ENCODE assay signal across 22 cellular contexts in genomic region chr17:8438441-8438840, GRCh38. TPM values are rescaled to one million over a fixed set of nuclear protein-coding genes. Genes with fewer than 3 reads are reported as not detected.
DNase-seq lines count a peak whose midpoint lies in the region; ATAC-seq and TF ChIP-seq lines count a peak whose summit lies in the region.
"Had no signal": no experiment of that assay in that cellular context is flagged by ENCODE, and none has a peak within 500 bp of the region (broad histone marks: within the 10 kb centered on the region; RNA-seq: fewer than 3 reads in every experiment).

No MANE protein-coding gene starts in this region.

- DNase-seq in activated gamma-delta T cell treated with Interleukin-2 at 50 U/mL for 16 hours (peak; percentile 7), activated gamma-delta T cell (lab: John Stamatoyannopoulos, UW) (no peak), smooth muscle cell (lab: John Stamatoyannopoulos, UW; ENCODE audit: unreplicated experiment) (no peak), mucosa of gallbladder (ENCODE audit: low spot score) (no peak), thyroid gland (no peak)
- DNase-seq: ACHN; activated CD4-positive, alpha-beta T cell treated with anti-CD3 and anti-CD28 coated beads, Interleukin-2, amount 50 U/mL, for 1 hour; activated naive CD8-positive, alpha-beta T cell treated with anti-CD3 and anti-CD28 coated beads, Interleukin-2, amount 10 ng/mL, durations not matched to agents 7 days and 5 days; activated T-cell treated with anti-CD3 and anti-CD28 coated beads for 4 hours; C1 segment of cervical spinal cord; cerebellar nuclear complex; left colon; NCI-H1092 treated with DMSO at 0.1 percent for 48 hours; NCI-H187 treated with DMSO at 0.1 percent for 48 hours; NCI-H69; RPMI8226; stimulated activated CD4-positive, alpha-beta T cell treated with anti-CD3 and anti-CD28 coated beads, Interleukin-1b, Interleukin-23, amount 100 ng/mL, for 48 hours had no signal

- peak overlapping the region in 2 of 3 donors; percentile 53 for H3K27ac Mint-ChIP-seq in IgD-negative memory B cell
- no peak overlapping the region for H3K27ac Mint-ChIP-seq in brain
- H3K27ac Mint-ChIP-seq: activated naive CD8-positive, alpha-beta T cell treated with anti-CD3 and anti-CD28 coated beads, Interleukin-2, amount 10 ng/mL, durations not matched to agents 7 days and 5 days had no signal

- WGBS in smooth muscle cell (ENCODE audit: low lambda C conversion rate), result 92% methylated on average over 5 of the region's 5 CpGs
- 89% methylated on average over 5 of the region's 5 CpGs for WGBS in thyroid gland, 2 donors

- H3K4me3 ChIP-seq in smooth muscle cell (peak overlapping the region; percentile 65), thyroid gland (replicated peaks in 1 of 3) (no peak overlapping the region)
- H3K4me3 ChIP-seq: HAP-1 had no signal

- no peaks in the 10 kb centered on the region for H3K9me3 Mint-ChIP-seq in IgD-negative memory B cell
- no peaks in the 10 kb centered on the region for H3K9me3 Mint-ChIP-seq in brain
- H3K9me3 Mint-ChIP-seq: activated naive CD8-positive, alpha-beta T cell treated with anti-CD3 and anti-CD28 coated beads, Interleukin-2, amount 10 ng/mL, durations not matched to agents 7 days and 5 days had no signal

- H3K36me3 Mint-ChIP-seq in IgD-negative memory B cell (no peaks in the 10 kb centered on the region), brain (peaks cover 30% of the 10 kb centered on the region)

- H3K4me2 ChIP-seq in smooth muscle cell, result peak overlapping the region; percentile 96

- TF ChIP-seq POLR2A in thyroid gland (IDR thresholded peaks at IDR 0.05), result no peak

- H3K9ac ChIP-seq in smooth muscle cell (ENCODE audit: low read depth), result no peak overlapping the region

- H3K4me1 ChIP-seq in smooth muscle cell (ENCODE audit: low read depth) (peaks cover 7% of the 10 kb centered on the region), thyroid gland (peaks cover 4 to 10% of the 10 kb centered on the region in 2 donors)

- H3K27me3 ChIP-seq in smooth muscle cell (ENCODE audit: low read depth) (no peaks in the 10 kb centered on the region), thyroid gland (no peaks in the 10 kb centered on the region)

- TF ChIP-seq CTCF in brain (conservative IDR thresholded peaks at IDR 0.05) (no peak), smooth muscle cell (IDR thresholded peaks at IDR 0.05; ENCODE audit: borderline replicate concordance, insufficient read depth, poor library complexity, severe bottlenecking) (no peak), thyroid gland (IDR thresholded peaks at IDR 0.05) (no peak)

- ATAC-seq in HG02938 (IDR thresholded peaks at IDR 0.05; ENCODE audit: unreplicated experiment), result no peak
- ATAC-seq: left colon had no signal

- no peaks in the 10 kb centered on the region for H3K27me3 Mint-ChIP-seq in IgD-negative memory B cell
- peaks cover 2% of the 10 kb centered on the region for H3K27me3 Mint-ChIP-seq in brain
- H3K27me3 Mint-ChIP-seq: activated naive CD8-positive, alpha-beta T cell treated with anti-CD3 and anti-CD28 coated beads, Interleukin-2, amount 10 ng/mL, durations not matched to agents 7 days and 5 days had no signal

- H3K27ac ChIP-seq in smooth muscle cell (ENCODE audit: low read depth), result no peak overlapping the region
- H3K27ac ChIP-seq in thyroid gland, result no peak overlapping the region

- H3K9me3 ChIP-seq in smooth muscle cell (replicated peaks; ENCODE audit: low read depth), result no peaks in the 10 kb centered on the region
- no peaks in the 10 kb centered on the region for H3K9me3 ChIP-seq in thyroid gland
- H3K9me3 ChIP-seq: HAP-1 had no signal

- peaks cover 32 to 47% (median 41%) of the 10 kb centered on the region in 3 donors for H3K4me1 Mint-ChIP-seq in IgD-negative memory B cell
- peaks cover 59% of the 10 kb centered on the region for H3K4me1 Mint-ChIP-seq in brain

- intact Hi-C loops in thyroid gland (cut with DNase I), result no loop called here

- H3F3A ChIP-seq in smooth muscle cell (ENCODE audit: low read depth), result no peaks in the 10 kb centered on the region

- peak overlapping the region in 1 of 4 donors; percentile 92 for H3K4me3 Mint-ChIP-seq in IgD-negative memory B cell
- peak overlapping the region in 4 of 5 experiments; percentile 94 to 98 (median 96) for H3K4me3 Mint-ChIP-seq in brain

- peaks cover 5% of the 10 kb centered on the region for H3K36me3 ChIP-seq in smooth muscle cell (ENCODE audit: low read depth)
- H3K36me3 ChIP-seq in thyroid gland, result peaks cover 3 to 4% of the 10 kb centered on the region in 2 donors
- H3K36me3 ChIP-seq: HAP-1 had no signal

- peaks cover 76% of the 10 kb centered on the region for H3K79me2 ChIP-seq in smooth muscle cell (ENCODE audit: low read depth)

- H4K20me1 ChIP-seq in smooth muscle cell (ENCODE audit: low read depth), result peaks cover 75% of the 10 kb centered on the region

- H2AFZ ChIP-seq in smooth muscle cell (ENCODE audit: low read depth), result no peak overlapping the region

RNA-seq across cellular contexts. Expression of gene NDEL1, which starts 2.8 kb away (rescaled TPM):
- polyA plus RNA-seq in IgD-negative memory B cell, result 52.3 TPM
- polyA plus RNA-seq in brain (ENCODE audit: insufficient read depth, low read depth, low replicate concordance), result 33.2 TPM
- 103 and 111 TPM in 2 replicates for total RNA-seq in smooth muscle cell
- polyA plus RNA-seq in smooth muscle cell, result 82.0 and 82.6 TPM in 2 replicates
- total RNA-seq in mucosa of gallbladder, result 60.0 TPM
- total RNA-seq in thyroid gland, result 10 to 100 TPM; 56.0 to 77.7 (median 59.5) TPM

RNA-seq across cellular contexts. Expression of gene RNF222, which starts 40.8 kb away (rescaled TPM):
- polyA plus RNA-seq in IgD-negative memory B cell, result 0.08 TPM
- not detected for polyA plus RNA-seq in brain (ENCODE audit: insufficient read depth, low read depth, low replicate concordance)
- total RNA-seq in smooth muscle cell, result 0.54 and 1.6 TPM in 2 replicates
- polyA plus RNA-seq in smooth muscle cell, result 0.32 and 0.49 TPM in 2 replicates
- not detected for total RNA-seq in mucosa of gallbladder
- total RNA-seq in thyroid gland, result not detected
- total RNA-seq: left colon, omental fat pad had no signal

RNA-seq across cellular contexts. Expression of gene RPL26, which starts 55.4 kb away (rescaled TPM):
- 1,664 TPM for polyA plus RNA-seq in IgD-negative memory B cell
- 3,177 TPM for polyA plus RNA-seq in brain (ENCODE audit: insufficient read depth, low read depth, low replicate concordance)
- 3,019 and 3,533 TPM in 2 replicates for total RNA-seq in smooth muscle cell
- polyA plus RNA-seq in smooth muscle cell, result 367 and 426 TPM in 2 replicates
- 1,147 TPM for total RNA-seq in mucosa of gallbladder
- total RNA-seq in thyroid gland, result 1,000 to 10,000 TPM; 2,728 to 5,465 (median 3,162) TPM

Comparison
In these comparisons a context has a peak if more than half of its experiments do, and no peak if none do; other contexts are left out.
1. H3K27ac Mint-ChIP-seq: peak in IgD-negative memory B cell (2 of 3); none in brain (0 of 5).